32 cellular contexts compared by ENCODE assay signal in genomic region chr5:2704111-2704510, GRCh38. TPM values are rescaled to one million over a fixed set of nuclear protein-coding genes. Genes with fewer than 3 reads are reported as not detected.
"Had no signal": no experiment of that assay in that cellular context is flagged by ENCODE, and none has a peak within 500 bp of the region (broad histone marks: within the 10 kb centered on the region; RNA-seq: fewer than 3 reads in every experiment).

No MANE protein-coding gene starts in this region.

- H3K9me3 ChIP-seq: neutrophil, ovary, psoas muscle, right lobe of liver, suprapubic skin, testis, tibial artery, transverse colon, upper lobe of right lung, uterus had no signal

- DNase-seq: naive thymus-derived CD4-positive, alpha-beta T cell; natural killer cell; nucleus accumbens; ovary; psoas muscle; right cardiac atrium; right lobe of liver; spleen; stimulated activated CD4-positive, alpha-beta T cell treated with anti-CD3 and anti-CD28 coated beads, Interleukin-12 subunit alpha, Interleukin-12 subunit beta, amount 100 ng/mL, for 4 hours; stimulated activated CD4-positive, alpha-beta T cell treated with anti-CD3 and anti-CD28 coated beads, Interleukin-1b, Interleukin-23, amount 100 ng/mL, for 48 hours; stimulated activated CD4-positive, alpha-beta T cell treated with anti-CD3 and anti-CD28 coated beads, Interleukin-4, amount 100 ng/mL, for 1 hour; stimulated activated CD4-positive, alpha-beta T cell treated with anti-CD3 and anti-CD28 coated beads, Interleukin-4, amount 100 ng/mL, for 4 hours; stimulated activated CD8-positive, alpha-beta memory T cell treated with anti-CD3 and anti-CD28 coated beads, Interleukin-4, amount 100 ng/mL, for 48 hours; stimulated activated naive CD4-positive, alpha-beta T cell; stimulated activated naive CD8-positive, alpha-beta T cell treated with anti-CD3 and anti-CD28 coated beads, Interleukin-15, amount 100 ng/mL, for 72 hours; stimulated activated naive CD8-positive, alpha-beta T cell treated with anti-CD3 and anti-CD28 coated beads, Interleukin-15, Interleukin-2, amounts not matched to agents 100 U/mL and 50 U/mL, for 24 hours; substantia nigra; testis; tibial artery; transverse colon; upper lobe of right lung; uterus had no signal

- H3K4me3 Mint-ChIP-seq: naive thymus-derived CD4-positive, alpha-beta T cell; natural killer cell; nephron; neural crest cell; stimulated activated memory B cell treated with anti-CD40 and anti-IgM and Interleukin-4, amounts not matched to agents 10 μg/mL and 1 μg/mL and 100 μg/mL, for 72 hours; stimulated activated naive CD8-positive, alpha-beta T cell treated with anti-CD3 and anti-CD28 coated beads, Interleukin-15, amount 100 ng/mL, for 72 hours; type B pancreatic cell had no signal

- H3K27me3 Mint-ChIP-seq: stimulated activated memory B cell treated with anti-CD40 and anti-IgM and Interleukin-4, amounts not matched to agents 10 μg/mL and 1 μg/mL and 100 μg/mL, for 72 hours had no signal

- H3K27ac ChIP-seq: neutrophil, ovary, parathyroid adenoma, psoas muscle, right lobe of liver, skin epidermis, spleen, suprapubic skin, testis, tibial artery, transverse colon, upper lobe of right lung, uterus had no signal

- H3K36me3 Mint-ChIP-seq: naive thymus-derived CD4-positive, alpha-beta T cell; natural killer cell; stimulated activated memory B cell treated with anti-CD40 and anti-IgM and Interleukin-4, amounts not matched to agents 10 μg/mL and 1 μg/mL and 100 μg/mL, for 72 hours; type B pancreatic cell had no signal

- H3K4me1 Mint-ChIP-seq: natural killer cell; nephron; neural crest cell; stimulated activated memory B cell treated with anti-CD40 and anti-IgM and Interleukin-4, amounts not matched to agents 10 μg/mL and 1 μg/mL and 100 μg/mL, for 72 hours; stimulated activated naive CD8-positive, alpha-beta T cell treated with anti-CD3 and anti-CD28 coated beads, Interleukin-15, amount 100 ng/mL, for 72 hours had no signal

- H3K27me3 ChIP-seq: neutrophil, ovary, right lobe of liver, suprapubic skin, testis, transverse colon, upper lobe of right lung, uterus had no signal

- ATAC-seq: naive thymus-derived CD4-positive, alpha-beta T cell; natural killer cell; psoas muscle; right cardiac atrium; stimulated activated memory B cell treated with anti-CD40 and anti-IgM and Interleukin-4, amounts not matched to agents 10 μg/mL and 1 μg/mL and 100 μg/mL, for 72 hours; stimulated activated naive CD8-positive, alpha-beta T cell treated with anti-CD3 and anti-CD28 coated beads, Interleukin-15, amount 100 ng/mL, for 72 hours; stimulated activated naive CD8-positive, alpha-beta T cell treated with anti-CD3 and anti-CD28 coated beads, Interleukin-15, Interleukin-2, amounts not matched to agents 100 U/mL and 50 U/mL, for 24 hours; upper lobe of right lung had no signal

- H3K27ac Mint-ChIP-seq: naive thymus-derived CD4-positive, alpha-beta T cell; natural killer cell; nephron; progenitor cell of endocrine pancreas; stimulated activated memory B cell treated with anti-CD40 and anti-IgM and Interleukin-4, amounts not matched to agents 10 μg/mL and 1 μg/mL and 100 μg/mL, for 72 hours; stimulated activated naive CD8-positive, alpha-beta T cell treated with anti-CD3 and anti-CD28 coated beads, Interleukin-15, amount 100 ng/mL, for 72 hours; type B pancreatic cell had no signal

- H3K4me3 ChIP-seq: ovary, psoas muscle, right lobe of liver, skin epidermis, smooth muscle cell, spleen, suprapubic skin, testis, tibial artery, transverse colon, upper lobe of right lung, uterus had no signal

- H3K9me3 Mint-ChIP-seq: natural killer cell, nephron, neural crest cell, type B pancreatic cell had no signal

RNA-seq across cellular contexts. Expression of gene IRX2, which starts 47.4 kb away (rescaled TPM):
- total RNA-seq: naive thymus-derived CD4-positive, alpha-beta T cell; natural killer cell; right lobe of liver; transverse colon had no signal
